8 cellular contexts compared by ENCODE assay signal in genomic region chr21:31873275-31873695, GRCh38. TPM values are rescaled to one million over a fixed set of nuclear protein-coding genes. Genes with fewer than 3 reads are reported as not detected.
DNase-seq lines count a peak whose midpoint lies in the region; ATAC-seq and TF ChIP-seq lines count a peak whose summit lies in the region.

No MANE protein-coding gene starts in this region.

- intact Hi-C loops in testis (cut with DNase I; ENCODE audit: low total_unique reads) = no loop called here

- peaks cover 15% of the 10 kb centered on the region for H3K4me1 ChIP-seq in testis

- ATAC-seq in HG02852 (IDR thresholded peaks at IDR 0.05; ENCODE audit: unreplicated experiment) = no peak

- no peaks in the 10 kb centered on the region for H3K9me3 ChIP-seq in testis

- WGBS in testis, 2 donors = 0% methylated on average over 28 of the region's 58 CpGs; no CpG with 5 or more reads in 1 of the 2 donors

- TF ChIP-seq POLR2A in testis (IDR thresholded peaks at IDR 0.05) = no peak

- H3K36me3 ChIP-seq in testis (ENCODE audit: low read depth, missing control alignments) = no peaks in the 10 kb centered on the region

- H3K27ac ChIP-seq in testis = peak overlapping the region in 1 of 2 donors; percentile 1

- TF ChIP-seq CTCF in testis (IDR thresholded peaks at IDR 0.05) = no peak

- peak overlapping the region; percentile 57 to 75 for H3K4me3 ChIP-seq in testis

- peak; percentile 34 for DNase-seq in NCI-H510A treated with DMSO at 0.1 percent for 48 hours (lab: John Stamatoyannopoulos, UW)
- DNase-seq in NCI-H510A (lab: John Stamatoyannopoulos, UW) = no peak
- DNase-seq in T1000 (lab: John Stamatoyannopoulos, UW) = peak; percentile 26
- peak; percentile 74 for DNase-seq in islet precursor cell
- DNase-seq in testis = no peak
- no peak for DNase-seq in Kasumi-1 (lab: John Stamatoyannopoulos, UW)
- DNase-seq in activated CD4-positive, alpha-beta T cell treated with anti-CD3 and anti-CD28 coated beads for 1 hour = no peak

- no peaks in the 10 kb centered on the region for H3K27me3 ChIP-seq in testis

RNA-seq across cellular contexts. Expression of gene HUNK, which starts 0.5 kb away (rescaled TPM):
- 1 to 10 TPM; 6.8 to 7.6 TPM for total RNA-seq in testis
- 2.1 TPM for polyA plus RNA-seq in testis (ENCODE audit: insufficient read depth, low read depth, low replicate concordance)

Comparison
In these comparisons a context has a peak if more than half of its experiments do, and no peak if none do; other contexts are left out.
1. DNase-seq: peak in NCI-H510A treated with DMSO at 0.1 percent for 48 hours (single experiment), T1000 (single experiment) and islet precursor cell (single experiment); none in NCI-H510A (single experiment), testis (single experiment), Kasumi-1 (0 of 2) and activated CD4-positive, alpha-beta T cell treated with anti-CD3 and anti-CD28 coated beads for 1 hour (single experiment).